8 cellular contexts compared by ENCODE assay signal in the genomic region with DNA sequence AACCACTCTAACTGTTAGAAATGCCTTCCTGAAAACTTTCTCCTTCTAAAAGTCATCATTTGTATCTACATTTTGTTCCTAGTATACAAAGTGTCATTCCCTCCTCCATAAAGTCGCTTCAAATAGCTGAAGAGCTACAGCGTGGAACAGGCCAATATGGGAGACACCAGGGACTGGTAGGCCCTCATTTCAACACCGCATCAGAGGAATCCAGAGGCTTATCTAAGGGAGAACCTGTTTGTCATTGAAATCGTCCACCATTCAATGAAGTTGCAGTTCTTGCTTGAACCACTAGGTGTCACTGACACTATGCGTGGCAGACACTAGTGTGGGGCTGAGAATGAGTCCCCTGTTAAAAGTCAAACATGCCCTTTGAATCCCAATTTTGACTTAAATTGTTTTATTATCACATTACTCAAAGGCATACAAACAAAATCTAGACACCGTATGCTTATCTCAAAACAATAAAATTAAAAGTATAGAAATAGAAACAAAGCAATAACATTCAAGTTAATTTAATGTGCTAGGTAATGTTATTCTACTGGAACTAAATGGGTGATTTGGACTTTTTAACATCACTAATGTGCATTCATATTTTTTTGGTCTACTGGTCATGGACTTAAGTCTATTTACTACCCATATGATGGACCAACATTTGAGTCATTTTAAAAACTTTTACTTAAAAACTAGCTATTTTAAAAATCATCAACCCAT.
DNase-seq lines count a peak whose midpoint lies in the region; ATAC-seq and TF ChIP-seq lines count a peak whose summit lies in the region.

No MANE protein-coding gene starts in this region.

- H3K36me3 ChIP-seq in H7 (replicated peaks; ENCODE audit: control insufficient read depth, insufficient read depth, low read length): no peaks in the 10 kb centered on the region
- H3K36me3 ChIP-seq in heart left ventricle: no peaks in the 10 kb centered on the region
- no peaks in the 10 kb centered on the region for H3K36me3 ChIP-seq in prostate gland

- H3K36me3 Mint-ChIP-seq in activated naive CD4-positive, alpha-beta T cell treated with anti-CD3 and anti-CD28 coated beads, Interleukin-2, amount 50 U/mL, for 72 hours: no peaks in the 10 kb centered on the region

- H3K9me3 Mint-ChIP-seq in activated naive CD4-positive, alpha-beta T cell treated with anti-CD3 and anti-CD28 coated beads, Interleukin-2, amount 50 U/mL, for 72 hours: no peaks in the 10 kb centered on the region

- peak; percentile 54 to 63 for ATAC-seq in activated naive CD4-positive, alpha-beta T cell treated with anti-CD3 and anti-CD28 coated beads, Interleukin-2, amount 50 U/mL, for 72 hours
- ATAC-seq in heart left ventricle: peak in 2 of 4 donors; percentile 71 to 76
- ATAC-seq in GM18861 (IDR thresholded peaks at IDR 0.05; ENCODE audit: unreplicated experiment): no peak

- intact Hi-C loops in heart left ventricle (cut with DNase I) (loop anchor here in 8 of 10 donors (2.0 to 10.0 kb wide), 5 partner anchors 117 to 752 kb away; no protein-coding TSS in a partner anchor), prostate gland (cut with DNase I) (loop anchor here (5.0 kb wide), 1 partner anchor 127 kb away; no protein-coding TSS in a partner anchor)

- H3K4me1 ChIP-seq in heart left ventricle (no peaks in the 10 kb centered on the region), prostate gland (replicated peaks) (no peaks in the 10 kb centered on the region)

- DNase-seq in DMS114 treated with DMSO at 0.1 percent for 48 hours (lab: John Stamatoyannopoulos, UW; ENCODE audit: unreplicated experiment) (peak; percentile 61), H7 (peak; percentile 70), NCI-H748 (lab: John Stamatoyannopoulos, UW; ENCODE audit: unreplicated experiment) (peak; percentile 71), heart left ventricle (no peak), prostate gland (ENCODE audit: low spot score) (peak; percentile 32), UCSD-AML1 (lab: John Stamatoyannopoulos, UW; ENCODE audit: unreplicated experiment) (no peak)
- peak in 1 of 2 donors; percentile 52 for DNase-seq in activated naive CD4-positive, alpha-beta T cell treated with anti-CD3 and anti-CD28 coated beads, Interleukin-2, amount 50 U/mL, for 72 hours (ENCODE audit: low spot score in 2 of 2)

- WGBS in heart left ventricle, 4 donors: 1 to 3% (median 2%) methylated on average over 6 of the region's 6 CpGs
- 2% methylated on average over 6 of the region's 6 CpGs for WGBS in prostate gland

- no peaks in the 10 kb centered on the region for H3K27me3 ChIP-seq in H7 (ENCODE audit: control insufficient read depth, insufficient read depth, low read length)
- peaks cover 0 to 6% (median 0%) of the 10 kb centered on the region in 9 donors for H3K27me3 ChIP-seq in heart left ventricle
- no peaks in the 10 kb centered on the region for H3K27me3 ChIP-seq in prostate gland (replicated peaks; ENCODE audit: insufficient read depth)

- no peak for TF ChIP-seq POLR2A in heart left ventricle (IDR thresholded peaks at IDR 0.05)
- no peak for TF ChIP-seq POLR2A in prostate gland (IDR thresholded peaks at IDR 0.05)

- peak; percentile 80 to 94 (median 90) for TF ChIP-seq CTCF in heart left ventricle (IDR thresholded peaks at IDR 0.05)
- peak; percentile 68 to 80 (median 72) for TF ChIP-seq CTCF in prostate gland (IDR thresholded peaks at IDR 0.05)

- H3K9me3 ChIP-seq in heart left ventricle (no peaks in the 10 kb centered on the region), prostate gland (no peaks in the 10 kb centered on the region)

- H3K27ac ChIP-seq in heart left ventricle (no peak overlapping the region), prostate gland (no peak overlapping the region)

- H3K4me3 ChIP-seq in H7 (ENCODE audit: insufficient read depth, low read depth, low read length) (no peak overlapping the region), heart left ventricle (no peak overlapping the region), prostate gland (no peak overlapping the region)

- H3K27ac Mint-ChIP-seq in activated naive CD4-positive, alpha-beta T cell treated with anti-CD3 and anti-CD28 coated beads, Interleukin-2, amount 50 U/mL, for 72 hours: no peak overlapping the region

Comparison
In these comparisons a context has a peak if more than half of its experiments do, and no peak if none do; other contexts are left out.
1. DNase-seq: peak in DMS114 treated with DMSO at 0.1 percent for 48 hours (single experiment), H7 (single experiment), NCI-H748 (single experiment) and prostate gland (single experiment); none in heart left ventricle (0 of 5) and UCSD-AML1 (single experiment).